1 cellular context compared by ENCODE assay signal in genomic region chr1:30746212-30747027, GRCh38.
TF ChIP-seq lines count a peak whose summit lies in the region.

No MANE protein-coding gene starts in this region.

TF ChIP-seq in K562, 482 proteins besides CTCF, POLR2A, EP300 and RAD21:
- TF ChIP-seq, protein P1, sequence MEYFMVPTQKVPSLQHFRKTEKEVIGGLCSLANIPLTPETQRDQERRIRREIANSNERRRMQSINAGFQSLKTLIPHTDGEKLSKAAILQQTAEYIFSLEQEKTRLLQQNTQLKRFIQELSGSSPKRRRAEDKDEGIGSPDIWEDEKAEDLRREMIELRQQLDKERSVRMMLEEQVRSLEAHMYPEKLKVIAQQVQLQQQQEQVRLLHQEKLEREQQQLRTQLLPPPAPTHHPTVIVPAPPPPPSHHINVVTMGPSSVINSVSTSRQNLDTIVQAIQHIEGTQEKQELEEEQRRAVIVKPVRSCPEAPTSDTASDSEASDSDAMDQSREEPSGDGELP (CRISPR knock-in tag; IDR thresholded peaks at IDR 0.05; ENCODE audit: borderline replicate concordance), result peak; percentile 34; the same call in 1 of the 2 replicates
- TF ChIP-seq ZNF76 (CRISPR knock-in tag; IDR thresholded peaks at IDR 0.05; ENCODE audit: borderline replicate concordance) (0 out of 2 replicates have a peak, but pooled peaks have one; percentile 25), ZFP36 (IDR thresholded peaks at IDR 0.05; ENCODE audit: low read depth, low read length, partially characterized antibody) (peak; percentile 31), NFYB (IDR thresholded peaks at IDR 0.05; ENCODE audit: extremely low read depth, insufficient read length) (no peak), ESRRA (IDR thresholded peaks at IDR 0.05; ENCODE audit: borderline replicate concordance, low read depth) (peak; percentile 28; the same call in 1 of the 2 replicates)
